ENCODE assay signal across 6 cellular contexts in the genomic region with DNA sequence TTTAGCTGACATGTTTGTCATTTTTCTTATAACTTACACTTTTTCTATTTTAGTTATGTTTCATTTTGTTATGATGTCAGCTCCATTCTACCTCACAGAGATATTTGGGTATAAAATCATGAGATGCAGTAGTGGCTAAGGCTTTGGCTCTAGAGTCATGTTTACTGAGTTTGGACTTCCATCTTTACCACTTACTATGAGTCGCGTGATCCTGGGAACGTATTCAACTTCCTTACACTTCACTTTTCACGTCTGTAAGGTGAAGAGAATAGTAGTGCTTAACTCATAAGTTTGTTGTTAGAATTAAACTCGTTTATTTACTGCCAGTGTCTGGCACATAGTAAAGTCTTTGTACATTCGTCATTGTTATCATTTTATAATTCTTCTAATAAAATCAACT.
"Had no signal": no experiment of that assay in that cellular context is flagged by ENCODE, and none has a peak within 500 bp of the region (broad histone marks: within the 10 kb centered on the region; RNA-seq: fewer than 3 reads in every experiment).

No MANE protein-coding gene starts in this region.

- H3K4me3 ChIP-seq: prostate gland, tibial nerve, vagina had no signal

- H3K27ac ChIP-seq: brain microvascular endothelial cell, prostate gland, tibial nerve, vagina had no signal

- H3K27me3 ChIP-seq: brain microvascular endothelial cell, tibial nerve, vagina had no signal

- ATAC-seq: activated T-helper 17 cell treated with anti-CD3 and anti-CD28 coated beads, Interleukin-2, amount 50 U/mL, for 72 hours; stimulated activated memory B cell treated with anti-CD40 and anti-IgM and Interleukin-4, amounts not matched to agents 10 μg/mL and 1 μg/mL and 100 μg/mL, for 72 hours had no signal

- H3K9me3 ChIP-seq: prostate gland, tibial nerve, vagina had no signal

- H3K36me3 ChIP-seq: brain microvascular endothelial cell, prostate gland, vagina had no signal

- H3K4me1 ChIP-seq: prostate gland, tibial nerve, vagina had no signal
